Comparison of ENCODE assay signal across 30 cellular contexts in the genomic region with DNA sequence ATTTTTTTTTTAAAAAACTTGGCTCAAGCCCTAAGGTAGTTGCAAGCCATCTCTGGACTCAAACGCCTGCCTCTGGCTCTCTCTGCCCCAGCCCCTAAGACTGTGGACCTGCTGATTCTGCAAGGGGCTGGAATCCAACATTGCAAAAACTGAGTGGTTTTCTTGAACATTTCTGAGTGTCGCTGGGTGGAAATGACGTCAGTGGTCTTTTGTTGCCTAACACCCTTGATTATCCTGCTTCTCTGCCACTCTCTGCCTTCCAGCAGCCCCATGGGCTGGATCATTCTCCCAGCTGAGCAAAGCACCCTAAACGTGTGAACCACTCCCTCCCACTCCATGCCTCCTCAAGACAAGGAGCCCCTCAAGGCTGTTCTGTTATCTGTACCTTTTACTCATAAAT. TPM values are rescaled to one million over a fixed set of nuclear protein-coding genes. Genes with fewer than 3 reads are reported as not detected.
DNase-seq lines count a peak whose midpoint lies in the region; ATAC-seq and TF ChIP-seq lines count a peak whose summit lies in the region.
"Had no signal": no experiment of that assay in that cellular context is flagged by ENCODE, and none has a peak within 500 bp of the region (broad histone marks: within the 10 kb centered on the region; RNA-seq: fewer than 3 reads in every experiment).

No MANE protein-coding gene starts in this region.

- H3K36me3 ChIP-seq in lung (ENCODE audit: control insufficient read depth in 2 of 2, insufficient read depth in 2 of 2, low read length in 2 of 2) = no peaks in the 10 kb centered on the region
- H3K36me3 ChIP-seq: BLaER1 had no signal

- ATAC-seq in lung (ENCODE audit: insufficient read depth, low FRiP score) (no peak), GM21619 (IDR thresholded peaks at IDR 0.05; ENCODE audit: unreplicated experiment) (no peak), GM21390 (IDR thresholded peaks at IDR 0.05; ENCODE audit: unreplicated experiment) (no peak)
- ATAC-seq: activated CD8-positive, alpha-beta T cell treated with anti-CD3 and anti-CD28 coated beads for 36 hours; activated naive CD4-positive, alpha-beta T cell treated with anti-CD3 and anti-CD28 coated beads, Interleukin-2, amount 50 U/mL, for 72 hours; left ventricle myocardium superior; naive thymus-derived CD8-positive, alpha-beta T cell; T-helper 17 cell had no signal

- H3K4me3 ChIP-seq in lung = no peak overlapping the region
- H3K4me3 ChIP-seq: BLaER1, esophagus squamous epithelium, SK-N-MC, smooth muscle cell, tibial nerve had no signal

- H3K9me3 ChIP-seq in lung (ENCODE audit: control insufficient read depth in 2 of 2, insufficient read depth in 1 of 2, low read length in 1 of 2) = peaks cover 0 to 2% of the 10 kb centered on the region in 2 donors
- H3K9me3 ChIP-seq: BLaER1, esophagus squamous epithelium, tibial nerve had no signal

- no peak for TF ChIP-seq CTCF in lung (IDR thresholded peaks at IDR 0.05; ENCODE audit: control extremely low read depth, extremely low read depth)

- H3K27me3 ChIP-seq in lung (ENCODE audit: control insufficient read depth, insufficient read depth) = no peaks in the 10 kb centered on the region
- H3K27me3 ChIP-seq: BLaER1, tibial nerve had no signal

- H3K27ac ChIP-seq in lung (ENCODE audit: low read depth in 1 of 2, low read length in 1 of 2) = no peak overlapping the region
- H3K27ac ChIP-seq: BLaER1, esophagus squamous epithelium, SK-N-MC, tibial nerve had no signal

- peak; percentile 24 for DNase-seq in CD1c-positive myeloid dendritic cell (ENCODE audit: extremely low spot score)
- DNase-seq in MV-4-11 (lab: John Stamatoyannopoulos, UW) = peak; percentile 75
- DNase-seq in amniotic epithelial cell (ENCODE audit: low read depth) = peak; percentile 88
- DNase-seq in lung (ENCODE audit: low spot score) = peak; percentile 54
- no peak for DNase-seq in activated naive CD4-positive, alpha-beta T cell (lab: John Stamatoyannopoulos, UW)
- DNase-seq in stimulated activated CD4-positive, alpha-beta T cell treated with anti-CD3 and anti-CD28 coated beads, Interleukin-15, amount 100 ng/mL, for 24 hours = no peak
- DNase-seq: ACHN; activated CD4-positive, alpha-beta T cell treated with anti-CD3 and anti-CD28 coated beads for 1 hour; activated CD8-positive, alpha-beta T cell treated with anti-CD3 and anti-CD28 coated beads for 36 hours; anterior cingulate cortex; COR-L47; cortex of kidney; esophagus squamous epithelium; hypothalamus; immature natural killer cell; Karpas-422; left ventricle myocardium superior; naive thymus-derived CD8-positive, alpha-beta T cell; NCI-H2029; NCI-H526 treated with DMSO at 0.1 percent for 48 hours; RPMI8226; T-helper 17 cell had no signal

- WGBS in lung, 2 donors = 13 to 56% methylated on average over 4 of the region's 4 CpGs

- peaks cover 0 to 3% of the 10 kb centered on the region in 2 donors for H3K4me1 ChIP-seq in lung (ENCODE audit: control insufficient read depth in 2 of 2, insufficient read depth in 2 of 2, low read length in 2 of 2)
- H3K4me1 ChIP-seq: BLaER1 had no signal

RNA-seq across cellular contexts. Expression of gene BST1, which starts 16.6 kb away (rescaled TPM):
- total RNA-seq in lung = 10 to 100 TPM in 1 of 2 donors, 1 to 10 TPM in 1; 9.1 to 12.8 TPM
- 10 to 100 TPM in 1 of 2 donors, 1 to 10 TPM in 1; 4.1 to 53.5 TPM for polyA plus RNA-seq in lung

RNA-seq across cellular contexts. Expression of gene FAM200B, which starts 37.9 kb away (rescaled TPM):
- total RNA-seq in lung = 10 to 100 TPM; 19.3 to 27.3 TPM
- 10 to 100 TPM; 27.1 to 56.0 TPM for polyA plus RNA-seq in lung

RNA-seq across cellular contexts. Expression of gene CD38, which starts 58.6 kb away (rescaled TPM):
- total RNA-seq in lung = 10 to 100 TPM in 1 of 2 donors, 1 to 10 TPM in 1; 8.6 to 47.2 TPM
- polyA plus RNA-seq in lung = 10 to 100 TPM in 1 of 2 donors, 1 to 10 TPM in 1; 4.8 to 20.2 TPM
- total RNA-seq: renal cortical epithelial cell, smooth muscle cell had no signal
- polyA plus RNA-seq: smooth muscle cell had no signal

Comparison
In these comparisons a context has a peak if more than half of its experiments do, and no peak if none do; other contexts are left out.
1. DNase-seq: peak in CD1c-positive myeloid dendritic cell (single experiment), MV-4-11 (single experiment), amniotic epithelial cell (single experiment) and lung (single experiment); none in activated naive CD4-positive, alpha-beta T cell (0 of 4) and stimulated activated CD4-positive, alpha-beta T cell treated with anti-CD3 and anti-CD28 coated beads, Interleukin-15, amount 100 ng/mL, for 24 hours (single experiment).